12 cellular contexts compared by ENCODE assay signal in genomic region chr22:33896801-33897620, GRCh38. TPM values are rescaled to one million over a fixed set of nuclear protein-coding genes. Genes with fewer than 3 reads are reported as not detected.
DNase-seq lines count a peak whose midpoint lies in the region; ATAC-seq, FAIRE-seq and TF ChIP-seq lines count a peak whose summit lies in the region.
"Had no signal": no experiment of that assay in that cellular context is flagged by ENCODE, and none has a peak within 500 bp of the region (broad histone marks: within the 10 kb centered on the region; RNA-seq: fewer than 3 reads in every experiment).

No MANE protein-coding gene starts in this region.

- H4K20me1 ChIP-seq in GM12878 (ENCODE audit: control insufficient read depth, insufficient read depth), result no peaks in the 10 kb centered on the region

- no peak for DNase-seq in GM12878 (ENCODE audit: low read depth, low spot score)
- DNase-seq in naive B cell, result no peak
- DNase-seq in glomerular visceral epithelial cell (ENCODE audit: extremely low spot score), result no peak
- no peak for DNase-seq in NCI-H748 (lab: John Stamatoyannopoulos, UW; ENCODE audit: unreplicated experiment)
- DNase-seq in activated T-cell treated with anti-CD3 and anti-CD28 coated beads, Interleukin-2, amount 50 U/mL, for 24 hours, result no peak
- DNase-seq: activated effector memory CD4-positive, alpha-beta T cell treated with anti-CD3 and anti-CD28 coated beads, Interleukin-2, amount 50 U/mL, for 16 hours; stimulated activated naive CD8-positive, alpha-beta T cell treated with anti-CD3 and anti-CD28 coated beads, Interleukin-15, amount 100 ng/mL, for 72 hours had no signal

- no peak for TF ChIP-seq CTCF in GM12878 (IDR thresholded peaks at IDR 0.05 in 2 of 3, conservative IDR thresholded peaks at IDR 0.05 in 1 of 3; ENCODE audit: control insufficient read depth in 2 of 3, extremely low read depth in 1 of 3, insufficient read depth in 1 of 3, low read depth in 3 of 3, low read length in 3 of 3)

- intact Hi-C loops in GM12878 (cut with micrococcal nuclease; ENCODE audit: unreplicated experiment), result no loop called here

- FAIRE-seq in GM12878 (lab: Jason Lieb, UNC), result peak; percentile 31
- FAIRE-seq: TTC549 had no signal

- TF ChIP-seq POLR2A in GM12878 (IDR thresholded peaks at IDR 0.05; ENCODE audit: low read depth, low read length), result peak; percentile 56

- in situ Hi-C loops in GM12878 (cut with MboI), result no loop called here

- POLR2A ChIA-PET in GM12878 (lab: Charles Lee), result interaction anchor here (0.6 to 1.4 kb wide), 2 partner anchors 17 to 24 kb away, joined by 3 to 4 read pairs; no protein-coding TSS in a partner anchor

- no peaks in the 10 kb centered on the region for H3K36me3 ChIP-seq in GM12878 (ENCODE audit: control insufficient read depth in 2 of 2, insufficient read depth in 2 of 2, low read length in 1 of 2)

- H3K4me3 ChIP-seq in GM12878, result peak overlapping the region; percentile 51
- H3K4me3 ChIP-seq: skin epidermis had no signal

- peak overlapping the region; percentile 92 for H3K4me2 ChIP-seq in GM12878 (ENCODE audit: control insufficient read depth, insufficient read depth)

- peaks cover 0 to 14% (median 8%) of the 10 kb centered on the region in 7 donors for H3K9me3 Mint-ChIP-seq in naive B cell
- peaks cover 8% of the 10 kb centered on the region for H3K9me3 Mint-ChIP-seq in activated T-cell treated with anti-CD3 and anti-CD28 coated beads, Interleukin-2, amount 50 U/mL, for 24 hours

- H3K27me3 ChIP-seq in GM12878 (replicated peaks in 1 of 2; ENCODE audit: control insufficient read depth in 2 of 2, insufficient read depth in 2 of 2, low read length in 1 of 2), result no peaks in the 10 kb centered on the region

- peaks cover 62 to 91% (median 89%) of the 10 kb centered on the region in 3 donors for H3K4me1 Mint-ChIP-seq in naive B cell
- no peaks in the 10 kb centered on the region for H3K4me1 Mint-ChIP-seq in activated T-cell treated with anti-CD3 and anti-CD28 coated beads, Interleukin-2, amount 50 U/mL, for 24 hours (ENCODE audit: low read depth)
- H3K4me1 Mint-ChIP-seq: stimulated activated naive CD8-positive, alpha-beta T cell treated with anti-CD3 and anti-CD28 coated beads, Interleukin-15, amount 100 ng/mL, for 72 hours had no signal

- SMC1A ChIA-PET in GM12878 (lab: Charles Lee; ENCODE audit: uncharacterized antibody, unreplicated experiment), result interaction anchor here (0.7 to 2.1 kb wide), 8 partner anchors 11 to 46 kb away, joined by 3 to 10 read pairs (median 4); no protein-coding TSS in a partner anchor

- H3K27me3 Mint-ChIP-seq in naive B cell, result peaks cover 0 to 4% (median 0%) of the 10 kb centered on the region in 3 donors
- peaks cover 3% of the 10 kb centered on the region for H3K27me3 Mint-ChIP-seq in activated T-cell treated with anti-CD3 and anti-CD28 coated beads, Interleukin-2, amount 50 U/mL, for 24 hours

- peaks cover 12 to 24% of the 10 kb centered on the region in 2 donors for H3K36me3 Mint-ChIP-seq in naive B cell
- H3K36me3 Mint-ChIP-seq in activated T-cell treated with anti-CD3 and anti-CD28 coated beads, Interleukin-2, amount 50 U/mL, for 24 hours (ENCODE audit: low read depth), result no peaks in the 10 kb centered on the region

- H3K4me1 ChIP-seq in GM12878 (ENCODE audit: control insufficient read depth, insufficient read depth, low read length), result peaks cover 36% of the 10 kb centered on the region

- H3K4me3 Mint-ChIP-seq in naive B cell, result peak overlapping the region in 4 of 8 donors; percentile 18 to 73 (median 22)
- H3K4me3 Mint-ChIP-seq in activated T-cell treated with anti-CD3 and anti-CD28 coated beads, Interleukin-2, amount 50 U/mL, for 24 hours, result no peak overlapping the region
- H3K4me3 Mint-ChIP-seq: stimulated activated naive CD8-positive, alpha-beta T cell treated with anti-CD3 and anti-CD28 coated beads, Interleukin-15, amount 100 ng/mL, for 72 hours had no signal

- peak overlapping the region; percentile 54 for H2AFZ ChIP-seq in GM12878 (ENCODE audit: control insufficient read depth, low read depth, low read length)

- peak overlapping the region; percentile 73 for H3K9ac ChIP-seq in GM12878 (ENCODE audit: control insufficient read depth, insufficient read depth, low read length)

- BruUV-seq in GM12878 (replicated peaks; lab: Mats Ljungman, UMichigan), result no TSS peak

- peaks cover 2% of the 10 kb centered on the region; the same call in 2 of the 3 replicates for H3K9me3 ChIP-seq in GM12878 (replicated peaks; ENCODE audit: control insufficient read depth, insufficient read depth, low read length)

- CTCF ChIA-PET in GM12878 (lab: Yijun Ruan, JAX), result interaction anchor here (0.8 to 1.4 kb wide), 3 partner anchors 20 to 104 kb away, joined by 3 to 9 read pairs (median 3); no protein-coding TSS in a partner anchor

- TF ChIP-seq RAD21 in GM12878 (IDR thresholded peaks at IDR 0.05; ENCODE audit: insufficient read depth, low read depth, low read length), result no peak

- H3K79me2 ChIP-seq in GM12878 (ENCODE audit: control insufficient read depth, insufficient read depth, low read length), result peaks cover 52% of the 10 kb centered on the region

- peak overlapping the region; percentile 95 for H3K27ac ChIP-seq in GM12878 (ENCODE audit: control insufficient read depth, insufficient read depth)
- H3K27ac ChIP-seq: skin epidermis had no signal

- WGBS in GM12878 (ENCODE audit: insufficient coverage, insufficient replicate concordance, low lambda C conversion rate, missing lambda C conversion rate), result 1% methylated on average over 10 of the region's 10 CpGs

- TF ChIP-seq EP300 in GM12878 (IDR thresholded peaks at IDR 0.05; ENCODE audit: borderline replicate concordance in 1 of 2, control insufficient read depth in 1 of 2, low read depth in 2 of 2, low read length in 2 of 2), result no peak

- RAD21 ChIA-PET in GM12878 (lab: Charles Lee; ENCODE audit: unreplicated experiment), result interaction anchor here (0.7 to 2.6 kb wide), 8 partner anchors 19 to 597 kb away, joined by 3 to 12 read pairs (median 3); no protein-coding TSS in a partner anchor

- ATAC-seq in GM18867 (IDR thresholded peaks at IDR 0.05; ENCODE audit: unreplicated experiment) (peak; percentile 63), HG02763 (IDR thresholded peaks at IDR 0.05; ENCODE audit: unreplicated experiment) (peak; percentile 32), GM12878 (peak; percentile 75), naive B cell (ENCODE audit: low read depth in 2 of 2) (no peak), GM21423 (IDR thresholded peaks at IDR 0.05; ENCODE audit: unreplicated experiment) (no peak)
- ATAC-seq: stimulated activated naive CD8-positive, alpha-beta T cell treated with anti-CD3 and anti-CD28 coated beads, Interleukin-15, amount 100 ng/mL, for 72 hours had no signal

- peak overlapping the region in 4 of 6 donors; percentile 18 to 92 (median 57) for H3K27ac Mint-ChIP-seq in naive B cell
- H3K27ac Mint-ChIP-seq in activated T-cell treated with anti-CD3 and anti-CD28 coated beads, Interleukin-2, amount 50 U/mL, for 24 hours, result no peak overlapping the region
- H3K27ac Mint-ChIP-seq: stimulated activated naive CD8-positive, alpha-beta T cell treated with anti-CD3 and anti-CD28 coated beads, Interleukin-15, amount 100 ng/mL, for 72 hours had no signal

TF ChIP-seq in GM12878, 131 proteins besides CTCF, POLR2A, EP300 and RAD21 (continues in another document):
- TF ChIP-seq IRF4 (IDR thresholded peaks at IDR 0.05; ENCODE audit: low read depth, low read length) (0 out of 2 replicates have a peak, but pooled peaks have one; percentile 21), ZNF592 (IDR thresholded peaks at IDR 0.05) (no peak)

RNA-seq across cellular contexts. Expression of gene LARGE1, which starts 23.3 kb away (rescaled TPM):
- 87.0 and 96.3 TPM in 2 replicates for total RNA-seq in GM12878 (2013; cell fraction: nucleolus; rRNA removed)
- total RNA-seq in GM12878 (2014; rRNA removed), result 24.2 and 24.9 TPM in 2 replicates
- total RNA-seq in GM12878 (2014; rRNA removed; fragmentation: Illumina TruSeq; extraction: Trizol), result 17.5 and 17.8 TPM in 2 replicates
- 41.4 and 45.1 TPM in 2 replicates for total RNA-seq in GM12878 (2021)
- polyA plus RNA-seq in GM12878 (2011; ENCODE audit: low read depth), result 8.6 TPM
- 12.0 and 21.8 TPM in 2 replicates for polyA plus RNA-seq in GM12878 (2011; rRNA removed)
- polyA plus RNA-seq in GM12878 (2011; cell fraction: cytosol; rRNA removed), result 22.6 and 30.4 TPM in 2 replicates
- 20.4 and 21.9 TPM in 2 replicates for polyA plus RNA-seq in GM12878 (2011; cell fraction: nucleus; rRNA removed)
- polyA plus RNA-seq in GM12878 (2012), result 9.0 and 11.4 TPM in 2 replicates
- 16.9 and 17.2 TPM in 2 replicates for polyA plus RNA-seq in GM12878 (2014; fragmentation: Illumina TruSeq; extraction: Trizol)
- polyA plus RNA-seq in GM12878 (2014; fragmentation: Nextera tagmentation; extraction: Ambion mirVana), result 1 to 10 TPM; 3.2 to 5.1 TPM
- 16.9 and 18.8 TPM in 2 replicates for polyA plus RNA-seq in GM12878 (2014; rRNA removed)
- 1 to 10 TPM; 3.7 to 4.1 TPM for polyA plus RNA-seq in GM12878 (2016; fragmentation: Nextera tagmentation; extraction: Ambion mirVana)
- polyA minus RNA-seq in GM12878 (2011; rRNA and poly(A)+ RNA removed), result 53.6 and 61.9 TPM in 2 replicates
- polyA minus RNA-seq in GM12878 (2011; cell fraction: cytosol; rRNA and poly(A)+ RNA removed), result 14.0 and 16.6 TPM in 2 replicates
- 44.9 and 63.1 TPM in 2 replicates for polyA minus RNA-seq in GM12878 (2011; cell fraction: nucleus; rRNA and poly(A)+ RNA removed)
- 1 to 10 TPM; 3.6 to 9.5 (median 5.6) TPM for polyA plus RNA-seq in naive B cell (ENCODE audit: low read depth in 6 of 6)

Comparison
In these comparisons a context has a peak if more than half of its experiments do, and no peak if none do; other contexts are left out.
1. ATAC-seq: peak in GM18867 (single experiment), HG02763 (single experiment) and GM12878 (single experiment); none in naive B cell (0 of 2) and GM21423 (single experiment).